1 cellular context compared by ENCODE assay signal in the genomic region with DNA sequence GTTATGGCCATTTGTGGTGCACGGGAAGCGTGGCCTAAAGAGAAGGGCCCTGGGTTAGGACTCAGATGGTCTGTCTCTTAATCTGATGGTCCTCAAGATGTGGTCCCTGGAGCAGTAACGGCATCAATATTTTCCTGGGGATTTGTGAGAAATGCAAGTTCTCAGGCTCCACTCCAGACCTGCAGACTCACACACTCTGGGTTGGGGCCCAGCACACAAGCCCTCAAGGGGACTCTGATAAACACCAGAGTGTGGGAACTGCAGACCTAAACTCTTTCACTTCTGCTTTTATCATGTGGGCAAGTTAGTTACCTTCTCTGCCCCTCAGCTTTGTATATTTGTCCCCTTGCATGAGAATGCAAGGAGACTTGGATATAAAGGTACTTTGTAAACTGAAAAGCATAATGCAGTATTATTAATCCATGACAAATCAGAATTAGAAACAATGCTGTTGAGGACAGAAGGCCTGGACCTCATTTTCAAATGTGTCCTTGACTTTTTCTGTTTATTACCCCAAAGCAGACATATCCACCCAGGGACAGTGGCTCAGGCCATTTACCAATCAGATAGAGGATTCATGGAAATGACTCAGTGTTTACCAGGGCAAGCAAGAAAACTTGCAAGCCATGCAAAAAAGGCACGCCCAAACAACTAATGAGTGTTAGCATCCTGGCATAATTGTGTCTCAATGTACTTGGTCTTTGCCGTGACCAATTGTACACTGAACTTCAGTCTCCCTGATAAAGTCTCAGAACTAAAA.
TF ChIP-seq lines count a peak whose summit lies in the region.

No MANE protein-coding gene starts in this region.

TF ChIP-seq in GM12878, 131 proteins besides CTCF, POLR2A, EP300 and RAD21 (continued from another document and continues in another):
- TF ChIP-seq, protein P1, sequence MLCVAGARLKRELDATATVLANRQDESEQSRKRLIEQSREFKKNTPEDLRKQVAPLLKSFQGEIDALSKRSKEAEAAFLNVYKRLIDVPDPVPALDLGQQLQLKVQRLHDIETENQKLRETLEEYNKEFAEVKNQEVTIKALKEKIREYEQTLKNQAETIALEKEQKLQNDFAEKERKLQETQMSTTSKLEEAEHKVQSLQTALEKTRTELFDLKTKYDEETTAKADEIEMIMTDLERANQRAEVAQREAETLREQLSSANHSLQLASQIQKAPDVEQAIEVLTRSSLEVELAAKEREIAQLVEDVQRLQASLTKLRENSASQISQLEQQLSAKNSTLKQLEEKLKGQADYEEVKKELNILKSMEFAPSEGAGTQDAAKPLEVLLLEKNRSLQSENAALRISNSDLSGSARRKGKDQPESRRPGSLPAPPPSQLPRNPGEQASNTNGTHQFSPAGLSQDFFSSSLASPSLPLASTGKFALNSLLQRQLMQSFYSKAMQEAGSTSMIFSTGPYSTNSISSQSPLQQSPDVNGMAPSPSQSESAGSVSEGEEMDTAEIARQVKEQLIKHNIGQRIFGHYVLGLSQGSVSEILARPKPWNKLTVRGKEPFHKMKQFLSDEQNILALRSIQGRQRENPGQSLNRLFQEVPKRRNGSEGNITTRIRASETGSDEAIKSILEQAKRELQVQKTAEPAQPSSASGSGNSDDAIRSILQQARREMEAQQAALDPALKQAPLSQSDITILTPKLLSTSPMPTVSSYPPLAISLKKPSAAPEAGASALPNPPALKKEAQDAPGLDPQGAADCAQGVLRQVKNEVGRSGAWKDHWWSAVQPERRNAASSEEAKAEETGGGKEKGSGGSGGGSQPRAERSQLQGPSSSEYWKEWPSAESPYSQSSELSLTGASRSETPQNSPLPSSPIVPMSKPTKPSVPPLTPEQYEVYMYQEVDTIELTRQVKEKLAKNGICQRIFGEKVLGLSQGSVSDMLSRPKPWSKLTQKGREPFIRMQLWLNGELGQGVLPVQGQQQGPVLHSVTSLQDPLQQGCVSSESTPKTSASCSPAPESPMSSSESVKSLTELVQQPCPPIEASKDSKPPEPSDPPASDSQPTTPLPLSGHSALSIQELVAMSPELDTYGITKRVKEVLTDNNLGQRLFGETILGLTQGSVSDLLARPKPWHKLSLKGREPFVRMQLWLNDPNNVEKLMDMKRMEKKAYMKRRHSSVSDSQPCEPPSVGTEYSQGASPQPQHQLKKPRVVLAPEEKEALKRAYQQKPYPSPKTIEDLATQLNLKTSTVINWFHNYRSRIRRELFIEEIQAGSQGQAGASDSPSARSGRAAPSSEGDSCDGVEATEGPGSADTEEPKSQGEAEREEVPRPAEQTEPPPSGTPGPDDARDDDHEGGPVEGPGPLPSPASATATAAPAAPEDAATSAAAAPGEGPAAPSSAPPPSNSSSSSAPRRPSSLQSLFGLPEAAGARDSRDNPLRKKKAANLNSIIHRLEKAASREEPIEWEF (IDR thresholded peaks at IDR 0.05; ENCODE audit: insufficient replicate concordance, low read depth, low read length) = peak; percentile 98
- TF ChIP-seq STAT1 (conservative IDR thresholded peaks at IDR 0.05) (no peak), ZNF274 (IDR thresholded peaks at IDR 0.05; ENCODE audit: insufficient read depth, insufficient read length) (no peak), ZNF24 (IDR thresholded peaks at IDR 0.05) (peak; percentile 48), EGR1 (IDR thresholded peaks at IDR 0.05; ENCODE audit: borderline replicate concordance in 1 of 2, low read depth in 2 of 2, low read length in 2 of 2) (no peak), RELA (IDR thresholded peaks at IDR 0.05; ENCODE audit: borderline replicate concordance, partially characterized antibody) (peak; percentile 47), TCF7 (IDR thresholded peaks at IDR 0.05; ENCODE audit: borderline replicate concordance) (peak; percentile 57; the same call in 1 of the 2 replicates), ZBED1 (IDR thresholded peaks at IDR 0.05; ENCODE audit: borderline replicate concordance) (peak; percentile 88; the same call in 1 of the 2 replicates), PAX5 (IDR thresholded peaks at IDR 0.05; ENCODE audit: borderline replicate concordance, low read depth, low read length) (peak; percentile 86; the same call in 1 of the 2 replicates), NFYA (IDR thresholded peaks at IDR 0.05; ENCODE audit: borderline replicate concordance, low read depth, low read length) (no peak), STAT3 (IDR thresholded peaks at IDR 0.05; ENCODE audit: low read depth, low read length) (0 out of 2 replicates have a peak, but pooled peaks have one; percentile 14), CBFB (IDR thresholded peaks at IDR 0.05; ENCODE audit: low read depth) (peak; percentile 77), IRF4 (IDR thresholded peaks at IDR 0.05; ENCODE audit: low read depth, low read length) (peak; percentile 96), JUNB (IDR thresholded peaks at IDR 0.05) (peak; percentile 48), NR2C2 (IDR thresholded peaks at IDR 0.05; ENCODE audit: borderline replicate concordance, control insufficient read depth, insufficient read length, low read depth) (no peak), TCF12 (IDR thresholded peaks at IDR 0.05; ENCODE audit: low read depth, low read length) (peak; percentile 95), ZNF207 (IDR thresholded peaks at IDR 0.05; ENCODE audit: borderline replicate concordance) (no peak), MYC (IDR thresholded peaks at IDR 0.05; ENCODE audit: insufficient read depth, insufficient read length, insufficient replicate concordance, low read length, severe bottlenecking) (no peak), EED (IDR thresholded peaks at IDR 0.05; ENCODE audit: low read depth) (peak; percentile 95), SREBF2 (IDR thresholded peaks at IDR 0.05; ENCODE audit: low read length) (no peak), MLLT1 (IDR thresholded peaks at IDR 0.05) (peak; percentile 85), GATAD2B (conservative IDR thresholded peaks at IDR 0.05; ENCODE audit: low read depth) (peak; percentile 100), IKZF2 (IDR thresholded peaks at IDR 0.05) (peak; percentile 86 to 91; a peak in 3 of 4 replicates), ZZZ3 (IDR thresholded peaks at IDR 0.05; ENCODE audit: control insufficient read depth, insufficient read length, low read depth) (no peak), BCL11A (IDR thresholded peaks at IDR 0.05; ENCODE audit: low read depth, low read length) (peak; percentile 95), TBL1XR1 (IDR thresholded peaks at IDR 0.05; ENCODE audit: low read depth, low read length) (peak; percentile 82), PML (IDR thresholded peaks at IDR 0.05; ENCODE audit: low read length) (peak; percentile 62; the same call in 1 of the 2 replicates), DPF2 (IDR thresholded peaks at IDR 0.05) (peak; percentile 93), NR2C1 (IDR thresholded peaks at IDR 0.05) (no peak), BHLHE40 (IDR thresholded peaks at IDR 0.05; ENCODE audit: borderline replicate concordance in 1 of 2, low read depth in 2 of 2, low read length in 1 of 2) (peak; percentile 7 to 63; a peak in 2 of 4 replicates), SUZ12 (IDR thresholded peaks at IDR 0.05; ENCODE audit: unreplicated experiment) (no peak), PAX8 (IDR thresholded peaks at IDR 0.05) (no peak), HDAC6 (IDR thresholded peaks at IDR 0.05; ENCODE audit: unreplicated experiment) (no peak), SKIL (IDR thresholded peaks at IDR 0.05; ENCODE audit: low read depth, poor library complexity, severe bottlenecking) (peak; percentile 79), ASH2L (IDR thresholded peaks at IDR 0.05; ENCODE audit: borderline replicate concordance, low read depth) (no peak), SIN3A (IDR thresholded peaks at IDR 0.05; ENCODE audit: low read depth, low read length) (no peak), SMC3 (IDR thresholded peaks at IDR 0.05; ENCODE audit: borderline replicate concordance, low read length) (peak; percentile 48; the same call in 1 of the 2 replicates)
- TF ChIP-seq, protein P2, sequence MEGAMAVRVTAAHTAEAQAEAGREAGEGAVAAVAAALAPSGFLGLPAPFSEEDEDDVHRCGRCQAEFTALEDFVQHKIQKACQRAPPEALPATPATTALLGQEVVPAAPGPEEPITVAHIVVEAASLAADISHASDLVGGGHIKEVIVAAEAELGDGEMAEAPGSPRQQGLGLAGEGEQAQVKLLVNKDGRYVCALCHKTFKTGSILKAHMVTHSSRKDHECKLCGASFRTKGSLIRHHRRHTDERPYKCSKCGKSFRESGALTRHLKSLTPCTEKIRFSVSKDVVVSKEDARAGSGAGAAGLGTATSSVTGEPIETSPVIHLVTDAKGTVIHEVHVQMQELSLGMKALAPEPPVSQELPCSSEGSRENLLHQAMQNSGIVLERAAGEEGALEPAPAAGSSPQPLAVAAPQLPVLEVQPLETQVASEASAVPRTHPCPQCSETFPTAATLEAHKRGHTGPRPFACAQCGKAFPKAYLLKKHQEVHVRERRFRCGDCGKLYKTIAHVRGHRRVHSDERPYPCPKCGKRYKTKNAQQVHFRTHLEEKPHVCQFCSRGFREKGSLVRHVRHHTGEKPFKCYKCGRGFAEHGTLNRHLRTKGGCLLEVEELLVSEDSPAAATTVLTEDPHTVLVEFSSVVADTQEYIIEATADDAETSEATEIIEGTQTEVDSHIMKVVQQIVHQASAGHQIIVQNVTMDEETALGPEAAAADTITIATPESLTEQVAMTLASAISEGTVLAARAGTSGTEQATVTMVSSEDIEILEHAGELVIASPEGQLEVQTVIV (IDR thresholded peaks at IDR 0.05; ENCODE audit: borderline replicate concordance, partially characterized antibody) = no peak
- TF ChIP-seq, protein P3, sequence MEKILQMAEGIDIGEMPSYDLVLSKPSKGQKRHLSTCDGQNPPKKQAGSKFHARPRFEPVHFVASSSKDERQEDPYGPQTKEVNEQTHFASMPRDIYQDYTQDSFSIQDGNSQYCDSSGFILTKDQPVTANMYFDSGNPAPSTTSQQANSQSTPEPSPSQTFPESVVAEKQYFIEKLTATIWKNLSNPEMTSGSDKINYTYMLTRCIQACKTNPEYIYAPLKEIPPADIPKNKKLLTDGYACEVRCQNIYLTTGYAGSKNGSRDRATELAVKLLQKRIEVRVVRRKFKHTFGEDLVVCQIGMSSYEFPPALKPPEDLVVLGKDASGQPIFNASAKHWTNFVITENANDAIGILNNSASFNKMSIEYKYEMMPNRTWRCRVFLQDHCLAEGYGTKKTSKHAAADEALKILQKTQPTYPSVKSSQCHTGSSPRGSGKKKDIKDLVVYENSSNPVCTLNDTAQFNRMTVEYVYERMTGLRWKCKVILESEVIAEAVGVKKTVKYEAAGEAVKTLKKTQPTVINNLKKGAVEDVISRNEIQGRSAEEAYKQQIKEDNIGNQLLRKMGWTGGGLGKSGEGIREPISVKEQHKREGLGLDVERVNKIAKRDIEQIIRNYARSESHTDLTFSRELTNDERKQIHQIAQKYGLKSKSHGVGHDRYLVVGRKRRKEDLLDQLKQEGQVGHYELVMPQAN (conservative IDR thresholded peaks at IDR 0.05) = peak; percentile 51; the same call in 1 of the 2 replicates
- TF ChIP-seq, protein P4, sequence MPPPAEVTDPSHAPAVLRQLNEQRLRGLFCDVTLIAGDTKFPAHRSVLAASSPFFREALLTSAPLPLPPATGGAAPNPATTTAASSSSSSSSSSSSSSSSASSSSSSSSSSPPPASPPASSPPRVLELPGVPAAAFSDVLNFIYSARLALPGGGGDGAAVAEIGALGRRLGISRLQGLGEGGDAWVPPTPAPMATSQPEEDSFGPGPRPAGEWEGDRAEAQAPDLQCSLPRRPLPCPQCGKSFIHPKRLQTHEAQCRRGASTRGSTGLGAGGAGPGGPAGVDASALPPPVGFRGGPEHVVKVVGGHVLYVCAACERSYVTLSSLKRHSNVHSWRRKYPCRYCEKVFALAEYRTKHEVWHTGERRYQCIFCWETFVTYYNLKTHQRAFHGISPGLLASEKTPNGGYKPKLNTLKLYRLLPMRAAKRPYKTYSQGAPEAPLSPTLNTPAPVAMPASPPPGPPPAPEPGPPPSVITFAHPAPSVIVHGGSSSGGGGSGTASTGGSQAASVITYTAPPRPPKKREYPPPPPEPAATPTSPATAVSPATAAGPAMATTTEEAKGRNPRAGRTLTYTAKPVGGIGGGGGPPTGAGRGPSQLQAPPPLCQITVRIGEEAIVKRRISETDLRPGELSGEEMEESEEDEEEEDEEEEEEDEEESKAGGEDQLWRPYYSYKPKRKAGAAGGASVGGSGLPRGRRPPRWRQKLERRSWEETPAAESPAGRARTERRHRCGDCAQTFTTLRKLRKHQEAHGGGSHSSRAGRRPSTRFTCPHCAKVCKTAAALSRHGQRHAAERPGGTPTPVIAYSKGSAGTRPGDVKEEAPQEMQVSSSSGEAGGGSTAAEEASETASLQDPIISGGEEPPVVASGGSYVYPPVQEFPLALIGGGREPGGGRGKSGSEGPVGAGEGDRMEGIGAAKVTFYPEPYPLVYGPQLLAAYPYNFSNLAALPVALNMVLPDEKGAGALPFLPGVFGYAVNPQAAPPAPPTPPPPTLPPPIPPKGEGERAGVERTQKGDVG (CRISPR knock-in tag; IDR thresholded peaks at IDR 0.05) = no peak
- TF ChIP-seq, protein P5, sequence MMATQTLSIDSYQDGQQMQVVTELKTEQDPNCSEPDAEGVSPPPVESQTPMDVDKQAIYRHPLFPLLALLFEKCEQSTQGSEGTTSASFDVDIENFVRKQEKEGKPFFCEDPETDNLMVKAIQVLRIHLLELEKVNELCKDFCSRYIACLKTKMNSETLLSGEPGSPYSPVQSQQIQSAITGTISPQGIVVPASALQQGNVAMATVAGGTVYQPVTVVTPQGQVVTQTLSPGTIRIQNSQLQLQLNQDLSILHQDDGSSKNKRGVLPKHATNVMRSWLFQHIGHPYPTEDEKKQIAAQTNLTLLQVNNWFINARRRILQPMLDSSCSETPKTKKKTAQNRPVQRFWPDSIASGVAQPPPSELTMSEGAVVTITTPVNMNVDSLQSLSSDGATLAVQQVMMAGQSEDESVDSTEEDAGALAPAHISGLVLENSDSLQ (IDR thresholded peaks at IDR 0.05) = peak; percentile 6; the same call in 1 of the 2 replicates
